ENCODE assay signal across 19 cellular contexts in genomic region chr16:6377956-6378355, GRCh38.
DNase-seq lines count a peak whose midpoint lies in the region; TF ChIP-seq lines count a peak whose summit lies in the region.
"Had no signal": no experiment of that assay in that cellular context is flagged by ENCODE, and none has a peak within 500 bp of the region (broad histone marks: within the 10 kb centered on the region; RNA-seq: fewer than 3 reads in every experiment).

No MANE protein-coding gene starts in this region.

- no peaks in the 10 kb centered on the region for H3K4me1 ChIP-seq in osteoblast (ENCODE audit: insufficient read depth, low read length)
- H3K4me1 ChIP-seq: Peyer's patch, SJSA1 had no signal

- peak overlapping the region; percentile 14 for H3K27ac ChIP-seq in angular gyrus (ENCODE audit: low read depth, low read length)
- no peak overlapping the region for H3K27ac ChIP-seq in osteoblast (ENCODE audit: low read depth, low read length)
- H3K27ac ChIP-seq: Peyer's patch, SJSA1 had no signal

- no peaks in the 10 kb centered on the region for H4K20me1 ChIP-seq in osteoblast (ENCODE audit: insufficient read depth, low read length)

- H3K36me3 ChIP-seq in osteoblast (ENCODE audit: insufficient read depth, low read length): no peaks in the 10 kb centered on the region
- H3K36me3 ChIP-seq: Peyer's patch, SJSA1 had no signal

- DNase-seq in D341Med (ENCODE audit: low spot score) (peak; percentile 26), NCI-H1694 treated with DMSO at 0.1 percent for 48 hours (lab: John Stamatoyannopoulos, UW) (peak; percentile 93), occipital lobe (lab: John Stamatoyannopoulos, UW) (peak; percentile 36), EL (no peak), osteoblast (ENCODE audit: insufficient read length, low spot score, missing footprints) (no peak), NCI-H2107 treated with DMSO at 0.1 percent for 48 hours (lab: John Stamatoyannopoulos, UW; ENCODE audit: unreplicated experiment) (no peak)
- DNase-seq: ACHN; CD8-positive, alpha-beta T cell; DMS53; GF-D8; GOT3; NCI-H1105 treated with DMSO at 0.1 percent for 48 hours; NCI-H2081 treated with DMSO at 0.1 percent for 48 hours; NCI-H226; NCI-H524 treated with DMSO at 0.1 percent for 48 hours; Peyer's patch; T-helper 1 cell had no signal

- no peak for TF ChIP-seq CTCF in osteoblast (IDR thresholded peaks at IDR 0.05; ENCODE audit: extremely low read depth, low read depth, low read length)

- H2AFZ ChIP-seq in osteoblast (ENCODE audit: low read length): no peak overlapping the region

- H3K4me2 ChIP-seq in osteoblast (ENCODE audit: insufficient read depth, low read length): no peak overlapping the region

- no peaks in the 10 kb centered on the region for H3K79me2 ChIP-seq in osteoblast (ENCODE audit: insufficient read depth, low read length)

- no peaks in the 10 kb centered on the region for H3K27me3 ChIP-seq in osteoblast (ENCODE audit: insufficient read depth, low read length)
- H3K27me3 ChIP-seq: Peyer's patch, SJSA1 had no signal

- H3K9me3 ChIP-seq in osteoblast (ENCODE audit: low read depth, low read length): peaks cover 2% of the 10 kb centered on the region
- H3K9me3 ChIP-seq: Peyer's patch, SJSA1 had no signal

- H3K4me3 ChIP-seq in osteoblast (ENCODE audit: insufficient read depth, low read length): no peak overlapping the region
- H3K4me3 ChIP-seq: Peyer's patch, SJSA1 had no signal

Comparison
In these comparisons a context has a peak if more than half of its experiments do, and no peak if none do; other contexts are left out.
1. DNase-seq: peak in D341Med (single experiment), NCI-H1694 treated with DMSO at 0.1 percent for 48 hours (single experiment) and occipital lobe (single experiment); none in EL (single experiment), osteoblast (single experiment) and NCI-H2107 treated with DMSO at 0.1 percent for 48 hours (single experiment).